ENCODE assay signal across 7 cellular contexts in genomic region chr10:97422921-97423420, GRCh38. TPM values are rescaled to one million over a fixed set of nuclear protein-coding genes. Genes with fewer than 3 reads are reported as not detected.
DNase-seq lines count a peak whose midpoint lies in the region; ATAC-seq, FAIRE-seq and TF ChIP-seq lines count a peak whose summit lies in the region.
"Had no signal": no experiment of that assay in that cellular context is flagged by ENCODE, and none has a peak within 500 bp of the region (broad histone marks: within the 10 kb centered on the region; RNA-seq: fewer than 3 reads in every experiment).

No MANE protein-coding gene starts in this region.

- H3K79me2 ChIP-seq in H1 (ENCODE audit: control insufficient read depth in 1 of 2, insufficient read depth in 2 of 2, low read length in 2 of 2): peaks cover 15 to 18% of the 10 kb centered on the region in 2 experiments

- FAIRE-seq in H1 (lab: Jason Lieb, UNC) (no peak), small intestine (lab: Jason Lieb, UNC) (no peak)

- no peak overlapping the region for H3K14ac ChIP-seq in H1 (ENCODE audit: insufficient read length)

- H2AK5ac ChIP-seq in H1 (ENCODE audit: low read depth, low read length): no peak overlapping the region

- TF ChIP-seq POLR2A in H1 (IDR thresholded peaks at IDR 0.05; ENCODE audit: control extremely low read depth in 1 of 2, low read depth in 2 of 2, low read length in 2 of 2) (no peak), upper lobe of left lung (IDR thresholded peaks at IDR 0.05) (no peak)

- H3K23ac ChIP-seq in H1 (ENCODE audit: insufficient read length): no peak overlapping the region

- TF ChIP-seq EP300 in H1 (IDR thresholded peaks at IDR 0.05; ENCODE audit: borderline replicate concordance in 1 of 2, low read depth in 2 of 2, low read length in 2 of 2) (no peak), upper lobe of left lung (IDR thresholded peaks at IDR 0.05) (no peak)

- H2BK20ac ChIP-seq in H1 (ENCODE audit: low read length): no peak overlapping the region

- H3K27ac ChIP-seq in H1 (ENCODE audit: low read depth, low read length): no peak overlapping the region
- H3K27ac ChIP-seq in upper lobe of left lung: peak overlapping the region; percentile 13 to 94 (median 53)
- peak overlapping the region in 1 of 2 donors; percentile 14 for H3K27ac ChIP-seq in small intestine (ENCODE audit: low read depth in 1 of 2, low read length in 1 of 2)
- H3K27ac ChIP-seq: parathyroid adenoma had no signal

- peaks cover 0 to 8% (median 1%) of the 10 kb centered on the region in 4 experiments; a peak in 1 of 8 replicates for H3K36me3 ChIP-seq in H1 (ENCODE audit: control insufficient read depth in 2 of 4, insufficient read depth in 4 of 4, low read length in 3 of 4)
- H3K36me3 ChIP-seq in upper lobe of left lung: no peaks in the 10 kb centered on the region
- no peaks in the 10 kb centered on the region for H3K36me3 ChIP-seq in small intestine (ENCODE audit: control insufficient read depth in 2 of 2, insufficient read depth in 2 of 2, low read length in 2 of 2)

- TF ChIP-seq CTCF in H1 (IDR thresholded peaks at IDR 0.05; ENCODE audit: control extremely low read depth in 1 of 3, insufficient read depth in 1 of 3, low read depth in 1 of 3, low read length in 3 of 3) (no peak), upper lobe of left lung (IDR thresholded peaks at IDR 0.05) (no peak)

- H4K20me1 ChIP-seq in H1 (replicated peaks in 1 of 2; ENCODE audit: control insufficient read depth in 1 of 2, insufficient read depth in 2 of 2, low read length in 2 of 2): peaks cover 0 to 2% of the 10 kb centered on the region in 2 experiments

- TF ChIP-seq RAD21 in H1 (IDR thresholded peaks at IDR 0.05 in 1 of 2, conservative IDR thresholded peaks at IDR 0.05 in 1 of 2; ENCODE audit: low read depth in 2 of 2, low read length in 2 of 2): no peak

- no peak overlapping the region for H3K18ac ChIP-seq in H1 (ENCODE audit: extremely low read depth, low read length)

- H3K4me2 ChIP-seq in H1 (ENCODE audit: insufficient read depth in 1 of 2, low read depth in 2 of 2, low read length in 2 of 2): no peak overlapping the region

- no peak overlapping the region for H2BK12ac ChIP-seq in H1 (ENCODE audit: low read depth, low read length)

- POLR2A ChIA-PET in H1 (lab: Charles Lee; ENCODE audit: partially characterized antibody): interaction anchor here (0.6 to 2.0 kb wide), 4 partner anchors 8 to 635 kb away, joined by 3 to 11 read pairs (median 3); no protein-coding TSS in a partner anchor

- DNase-seq in stimulated activated naive CD4-positive, alpha-beta T cell treated with Interleukin-2 at 50 U/mL for 16 hours (lab: John Stamatoyannopoulos, UW): peak; percentile 63
- no peak for DNase-seq in stimulated activated naive CD4-positive, alpha-beta T cell (lab: John Stamatoyannopoulos, UW)
- no peak for DNase-seq in H1 (ENCODE audit: low read depth in 1 of 2, low spot score in 2 of 2)
- no peak for DNase-seq in upper lobe of left lung
- no peak for DNase-seq in small intestine

- WGBS in H1 (ENCODE audit: extremely low coverage in 1 of 2, insufficient coverage in 1 of 2, insufficient read length in 1 of 2, insufficient replicate concordance in 2 of 2, low coverage in 1 of 2, low lambda C conversion rate in 2 of 2, missing lambda C conversion rate in 1 of 2), 2 experiments: 88% methylated on average over 6 of the region's 6 CpGs; no CpG with 5 or more reads in 1 of the 2 experiments
- 60 to 70% methylated on average over 6 of the region's 6 CpGs for WGBS in upper lobe of left lung, 2 donors
- WGBS in small intestine, 3 donors: 63 to 81% (median 69%) methylated on average over 6 of the region's 6 CpGs

- H3K4me1 ChIP-seq in H1 (replicated peaks in 1 of 4; ENCODE audit: control insufficient read depth in 3 of 4, insufficient read depth in 4 of 4, low read length in 3 of 4) (peaks cover 0 to 7% (median 1%) of the 10 kb centered on the region in 4 experiments; a peak in 2 of 7 replicates), upper lobe of left lung (peaks cover 25 to 38% (median 32%) of the 10 kb centered on the region in 4 donors), small intestine (ENCODE audit: control insufficient read depth in 2 of 2, insufficient read depth in 1 of 2, low read depth in 1 of 2, low read length in 1 of 2) (peaks cover 0 to 4% of the 10 kb centered on the region in 2 donors)

- H3K9me3 ChIP-seq in H1 (ENCODE audit: insufficient read depth in 2 of 2, low read depth in 1 of 2, low read length in 1 of 2) (no peaks in the 10 kb centered on the region), upper lobe of left lung (no peaks in the 10 kb centered on the region), small intestine (ENCODE audit: control insufficient read depth, low read depth) (no peaks in the 10 kb centered on the region)

- H4K5ac ChIP-seq in H1 (ENCODE audit: insufficient read length, low read depth, low read length): no peak overlapping the region

- H3K23me2 ChIP-seq in H1 (ENCODE audit: low read depth, low read length): peaks cover 10% of the 10 kb centered on the region

- no peaks in the 10 kb centered on the region for H3K79me1 ChIP-seq in H1 (ENCODE audit: low read depth, low read length)

- no peak overlapping the region for H3K56ac ChIP-seq in H1 (replicated peaks; ENCODE audit: insufficient read length, low read depth, low read length)

- CTCF ChIA-PET in H1 (lab: Charles Lee; ENCODE audit: partially characterized antibody): interaction anchor here (0.7 to 8.7 kb wide), 5 partner anchors 16 to 398 kb away, joined by 3 to 128 read pairs (median 3); no protein-coding TSS in a partner anchor

- no peak overlapping the region for H4K8ac ChIP-seq in H1 (ENCODE audit: extremely low read depth, insufficient read depth, low read length)

- no peak overlapping the region for H4K91ac ChIP-seq in H1 (replicated peaks; ENCODE audit: insufficient read length, low read length)

- no peak overlapping the region for H2BK120ac ChIP-seq in H1 (replicated peaks; ENCODE audit: low read depth, low read length)

- H3K9ac ChIP-seq in H1 (replicated peaks in 1 of 4; ENCODE audit: extremely low read depth in 1 of 4, low read depth in 3 of 4, low read length in 3 of 4): no peak overlapping the region
- H3K9ac ChIP-seq: parathyroid adenoma had no signal

- no peak overlapping the region for H3K4ac ChIP-seq in H1 (replicated peaks; ENCODE audit: insufficient read length, low read depth, low read length)

- no peak overlapping the region for H2AFZ ChIP-seq in H1 (ENCODE audit: low read length)
- H2AFZ ChIP-seq: parathyroid adenoma had no signal

- H2BK5ac ChIP-seq in H1 (ENCODE audit: low read depth, low read length): no peak overlapping the region

- H3K27me3 ChIP-seq in H1 (replicated peaks in 1 of 4; ENCODE audit: control insufficient read depth in 3 of 4, extremely low read depth in 1 of 4, insufficient read depth in 3 of 4, low read length in 3 of 4): no peaks in the 10 kb centered on the region
- H3K27me3 ChIP-seq in upper lobe of left lung: no peaks in the 10 kb centered on the region
- H3K27me3 ChIP-seq in small intestine (ENCODE audit: control insufficient read depth in 2 of 2, insufficient read depth in 2 of 2, low read length in 2 of 2): no peaks in the 10 kb centered on the region

- H3K4me3 ChIP-seq in H1 (ENCODE audit: extremely low read depth in 1 of 4, insufficient read depth in 2 of 4, low read depth in 3 of 4, low read length in 4 of 4) (no peak overlapping the region), upper lobe of left lung (no peak overlapping the region), small intestine (ENCODE audit: low read depth in 1 of 2, low read length in 2 of 2) (no peak overlapping the region)

- no peak for ATAC-seq in upper lobe of left lung (ENCODE audit: low FRiP score in 2 of 2)
- ATAC-seq in GM18520 (IDR thresholded peaks at IDR 0.05; ENCODE audit: unreplicated experiment): no peak

- peak overlapping the region; percentile 83; the same call in 1 of the 2 replicates for H2BK15ac ChIP-seq in H1 (ENCODE audit: low read length)

RNA-seq across cellular contexts. Expression of gene PGAM1, which starts 3.0 kb away (rescaled TPM):
- total RNA-seq in H1 (2021; fragmentation: NEBNext Ultra II Directional; extraction: Animal tissue kit (Norgen Biotek cat#: 25700)): 799 and 819 TPM in 2 replicates
- polyA plus RNA-seq in H1 (2011; rRNA removed) (791 and 833 TPM in 2 replicates), small intestine (100 to 1,000 TPM; 222 to 300 (median 249) TPM)
- polyA plus RNA-seq in H1 (2011; cell fraction: cytosol; rRNA removed): 909 TPM
- polyA plus RNA-seq in H1 (2011; cell fraction: nucleus; rRNA removed): 630 TPM
- 719 to 965 TPM (median 896 TPM) in 4 replicates for polyA plus RNA-seq in H1 (2012, experiment 1 of 2)
- polyA plus RNA-seq in H1 (2012, experiment 2 of 2): 930 TPM
- 506 TPM for polyA plus RNA-seq in H1 (2013, experiment 1 of 2)
- polyA plus RNA-seq in H1 (2013, experiment 2 of 2): 517 TPM
- 827 and 845 TPM in 2 replicates for polyA minus RNA-seq in H1 (2011; rRNA and poly(A)+ RNA removed)
- polyA minus RNA-seq in H1 (2011; cell fraction: cytosol; rRNA and poly(A)+ RNA removed): 449 TPM
- polyA minus RNA-seq in H1 (2011; cell fraction: nucleus; rRNA and poly(A)+ RNA removed): 305 TPM
- 100 to 1,000 TPM in 5 of 6 donors, 10 to 100 TPM in 1; 55.5 to 184 (median 137) TPM for total RNA-seq in upper lobe of left lung

RNA-seq across cellular contexts. Expression of gene RRP12, which starts 21.8 kb away (rescaled TPM):
- total RNA-seq in H1 (2021; fragmentation: NEBNext Ultra II Directional; extraction: Animal tissue kit (Norgen Biotek cat#: 25700)): 65.8 and 71.9 TPM in 2 replicates
- polyA plus RNA-seq in H1 (2011; rRNA removed): 21.0 and 33.1 TPM in 2 replicates
- 19.2 TPM for polyA plus RNA-seq in H1 (2011; cell fraction: cytosol; rRNA removed)
- 65.3 TPM for polyA plus RNA-seq in H1 (2011; cell fraction: nucleus; rRNA removed)
- 41.5 to 54.2 TPM (median 45.9 TPM) in 4 replicates for polyA plus RNA-seq in H1 (2012, experiment 1 of 2)
- polyA plus RNA-seq in H1 (2012, experiment 2 of 2): 55.6 TPM
- polyA plus RNA-seq in H1 (2013, experiment 1 of 2): 24.6 TPM
- polyA plus RNA-seq in H1 (2013, experiment 2 of 2): 20.7 TPM
- 43.0 and 55.3 TPM in 2 replicates for polyA minus RNA-seq in H1 (2011; rRNA and poly(A)+ RNA removed)
- 28.2 TPM for polyA minus RNA-seq in H1 (2011; cell fraction: cytosol; rRNA and poly(A)+ RNA removed)
- polyA minus RNA-seq in H1 (2011; cell fraction: nucleus; rRNA and poly(A)+ RNA removed): 46.8 TPM
- 10 to 100 TPM; 20.4 to 38.2 (median 28.9) TPM for total RNA-seq in upper lobe of left lung
- polyA plus RNA-seq in small intestine: 10 to 100 TPM in 1 of 3 donors, 1 to 10 TPM in 2; 6.0 to 18.5 (median 6.5) TPM

RNA-seq across cellular contexts. Expression of gene EXOSC1, which starts 22.8 kb away (rescaled TPM):
- 52.1 and 53.6 TPM in 2 replicates for total RNA-seq in H1 (2021; fragmentation: NEBNext Ultra II Directional; extraction: Animal tissue kit (Norgen Biotek cat#: 25700))
- 58.6 and 68.1 TPM in 2 replicates for polyA plus RNA-seq in H1 (2011; rRNA removed)
- polyA plus RNA-seq in H1 (2011; cell fraction: cytosol; rRNA removed): 72.7 TPM
- polyA plus RNA-seq in H1 (2011; cell fraction: nucleus; rRNA removed): 42.4 TPM
- 50.5 to 77.6 TPM (median 73.8 TPM) in 4 replicates for polyA plus RNA-seq in H1 (2012, experiment 1 of 2)
- 47.3 TPM for polyA plus RNA-seq in H1 (2012, experiment 2 of 2)
- 77.0 TPM for polyA plus RNA-seq in H1 (2013, experiment 1 of 2)
- 75.8 TPM for polyA plus RNA-seq in H1 (2013, experiment 2 of 2)
- 33.8 and 42.0 TPM in 2 replicates for polyA minus RNA-seq in H1 (2011; rRNA and poly(A)+ RNA removed)
- polyA minus RNA-seq in H1 (2011; cell fraction: cytosol; rRNA and poly(A)+ RNA removed): 25.1 TPM
- 29.0 TPM for polyA minus RNA-seq in H1 (2011; cell fraction: nucleus; rRNA and poly(A)+ RNA removed)
- 10 to 100 TPM; 19.5 to 30.4 (median 28.1) TPM for total RNA-seq in upper lobe of left lung
- 10 to 100 TPM; 33.8 to 47.1 (median 35.4) TPM for polyA plus RNA-seq in small intestine

RNA-seq across cellular contexts. Expression of gene ZDHHC16, which starts 23.0 kb away (rescaled TPM):
- 45.9 and 50.4 TPM in 2 replicates for total RNA-seq in H1 (2021; fragmentation: NEBNext Ultra II Directional; extraction: Animal tissue kit (Norgen Biotek cat#: 25700))
- 108 and 127 TPM in 2 replicates for polyA plus RNA-seq in H1 (2011; rRNA removed)
- polyA plus RNA-seq in H1 (2011; cell fraction: cytosol; rRNA removed): 76.0 TPM
- polyA plus RNA-seq in H1 (2011; cell fraction: nucleus; rRNA removed): 84.2 TPM
- 31.8 to 50.0 TPM (median 46.4 TPM) in 4 replicates for polyA plus RNA-seq in H1 (2012, experiment 1 of 2)
- 59.6 TPM for polyA plus RNA-seq in H1 (2012, experiment 2 of 2)
- 39.2 TPM for polyA plus RNA-seq in H1 (2013, experiment 1 of 2)
- polyA plus RNA-seq in H1 (2013, experiment 2 of 2): 45.5 TPM
- polyA minus RNA-seq in H1 (2011; rRNA and poly(A)+ RNA removed): 130 and 144 TPM in 2 replicates
- 39.4 TPM for polyA minus RNA-seq in H1 (2011; cell fraction: cytosol; rRNA and poly(A)+ RNA removed)
- polyA minus RNA-seq in H1 (2011; cell fraction: nucleus; rRNA and poly(A)+ RNA removed): 43.8 TPM
- total RNA-seq in upper lobe of left lung: 10 to 100 TPM; 40.0 to 84.7 (median 60.1) TPM
- polyA plus RNA-seq in small intestine: 10 to 100 TPM; 17.0 to 36.0 (median 25.9) TPM
